In the genomic region with DNA sequence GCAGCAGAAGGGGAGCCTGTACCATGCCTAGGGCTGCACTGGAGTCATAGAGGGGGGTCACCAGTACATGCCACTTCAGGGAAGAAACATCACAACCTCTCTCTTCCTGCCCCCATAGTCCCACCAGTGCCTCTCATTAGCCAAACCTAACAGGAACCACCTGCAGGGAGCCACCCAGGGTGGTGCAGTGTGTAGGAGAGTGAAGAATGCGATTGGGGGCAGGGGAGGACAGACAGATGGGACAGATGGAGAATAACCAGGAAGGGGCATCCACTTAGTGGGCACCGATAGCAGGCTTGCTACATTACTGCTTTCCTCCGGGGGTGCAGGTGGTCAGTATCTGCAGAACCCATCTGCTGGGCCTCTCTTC, we compare ENCODE assay signal across 1 cellular context.
TF ChIP-seq lines count a peak whose summit lies in the region.

No MANE protein-coding gene starts in this region.

TF ChIP-seq in GM23338, 12 proteins besides CTCF, POLR2A, EP300 and RAD21 (continued from another document):
- TF ChIP-seq, protein P1, sequence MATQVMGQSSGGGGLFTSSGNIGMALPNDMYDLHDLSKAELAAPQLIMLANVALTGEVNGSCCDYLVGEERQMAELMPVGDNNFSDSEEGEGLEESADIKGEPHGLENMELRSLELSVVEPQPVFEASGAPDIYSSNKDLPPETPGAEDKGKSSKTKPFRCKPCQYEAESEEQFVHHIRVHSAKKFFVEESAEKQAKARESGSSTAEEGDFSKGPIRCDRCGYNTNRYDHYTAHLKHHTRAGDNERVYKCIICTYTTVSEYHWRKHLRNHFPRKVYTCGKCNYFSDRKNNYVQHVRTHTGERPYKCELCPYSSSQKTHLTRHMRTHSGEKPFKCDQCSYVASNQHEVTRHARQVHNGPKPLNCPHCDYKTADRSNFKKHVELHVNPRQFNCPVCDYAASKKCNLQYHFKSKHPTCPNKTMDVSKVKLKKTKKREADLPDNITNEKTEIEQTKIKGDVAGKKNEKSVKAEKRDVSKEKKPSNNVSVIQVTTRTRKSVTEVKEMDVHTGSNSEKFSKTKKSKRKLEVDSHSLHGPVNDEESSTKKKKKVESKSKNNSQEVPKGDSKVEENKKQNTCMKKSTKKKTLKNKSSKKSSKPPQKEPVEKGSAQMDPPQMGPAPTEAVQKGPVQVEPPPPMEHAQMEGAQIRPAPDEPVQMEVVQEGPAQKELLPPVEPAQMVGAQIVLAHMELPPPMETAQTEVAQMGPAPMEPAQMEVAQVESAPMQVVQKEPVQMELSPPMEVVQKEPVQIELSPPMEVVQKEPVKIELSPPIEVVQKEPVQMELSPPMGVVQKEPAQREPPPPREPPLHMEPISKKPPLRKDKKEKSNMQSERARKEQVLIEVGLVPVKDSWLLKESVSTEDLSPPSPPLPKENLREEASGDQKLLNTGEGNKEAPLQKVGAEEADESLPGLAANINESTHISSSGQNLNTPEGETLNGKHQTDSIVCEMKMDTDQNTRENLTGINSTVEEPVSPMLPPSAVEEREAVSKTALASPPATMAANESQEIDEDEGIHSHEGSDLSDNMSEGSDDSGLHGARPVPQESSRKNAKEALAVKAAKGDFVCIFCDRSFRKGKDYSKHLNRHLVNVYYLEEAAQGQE (IDR thresholded peaks at IDR 0.05; ENCODE audit: unreplicated experiment) = no peak
- TF ChIP-seq CREB1 (CRISPR knock-in tag; IDR thresholded peaks at IDR 0.05; ENCODE audit: low read depth) (no peak), STAT1 (IDR thresholded peaks at IDR 0.05; ENCODE audit: unreplicated experiment) (no peak), POLR2AphosphoS5 (IDR thresholded peaks at IDR 0.05; ENCODE audit: low read depth) (no peak), JUNB (IDR thresholded peaks at IDR 0.05; ENCODE audit: unreplicated experiment) (no peak), ZNF114 (CRISPR knock-in tag; IDR thresholded peaks at IDR 0.05) (no peak), ZNF331 (CRISPR knock-in tag; IDR thresholded peaks at IDR 0.05; ENCODE audit: low read depth) (no peak), EZH2phosphoT487 (IDR thresholded peaks at IDR 0.05; ENCODE audit: unreplicated experiment) (no peak), EZH2 (IDR thresholded peaks at IDR 0.05; ENCODE audit: low read depth, unreplicated experiment) (no peak)
- TF ChIP-seq, protein P2, sequence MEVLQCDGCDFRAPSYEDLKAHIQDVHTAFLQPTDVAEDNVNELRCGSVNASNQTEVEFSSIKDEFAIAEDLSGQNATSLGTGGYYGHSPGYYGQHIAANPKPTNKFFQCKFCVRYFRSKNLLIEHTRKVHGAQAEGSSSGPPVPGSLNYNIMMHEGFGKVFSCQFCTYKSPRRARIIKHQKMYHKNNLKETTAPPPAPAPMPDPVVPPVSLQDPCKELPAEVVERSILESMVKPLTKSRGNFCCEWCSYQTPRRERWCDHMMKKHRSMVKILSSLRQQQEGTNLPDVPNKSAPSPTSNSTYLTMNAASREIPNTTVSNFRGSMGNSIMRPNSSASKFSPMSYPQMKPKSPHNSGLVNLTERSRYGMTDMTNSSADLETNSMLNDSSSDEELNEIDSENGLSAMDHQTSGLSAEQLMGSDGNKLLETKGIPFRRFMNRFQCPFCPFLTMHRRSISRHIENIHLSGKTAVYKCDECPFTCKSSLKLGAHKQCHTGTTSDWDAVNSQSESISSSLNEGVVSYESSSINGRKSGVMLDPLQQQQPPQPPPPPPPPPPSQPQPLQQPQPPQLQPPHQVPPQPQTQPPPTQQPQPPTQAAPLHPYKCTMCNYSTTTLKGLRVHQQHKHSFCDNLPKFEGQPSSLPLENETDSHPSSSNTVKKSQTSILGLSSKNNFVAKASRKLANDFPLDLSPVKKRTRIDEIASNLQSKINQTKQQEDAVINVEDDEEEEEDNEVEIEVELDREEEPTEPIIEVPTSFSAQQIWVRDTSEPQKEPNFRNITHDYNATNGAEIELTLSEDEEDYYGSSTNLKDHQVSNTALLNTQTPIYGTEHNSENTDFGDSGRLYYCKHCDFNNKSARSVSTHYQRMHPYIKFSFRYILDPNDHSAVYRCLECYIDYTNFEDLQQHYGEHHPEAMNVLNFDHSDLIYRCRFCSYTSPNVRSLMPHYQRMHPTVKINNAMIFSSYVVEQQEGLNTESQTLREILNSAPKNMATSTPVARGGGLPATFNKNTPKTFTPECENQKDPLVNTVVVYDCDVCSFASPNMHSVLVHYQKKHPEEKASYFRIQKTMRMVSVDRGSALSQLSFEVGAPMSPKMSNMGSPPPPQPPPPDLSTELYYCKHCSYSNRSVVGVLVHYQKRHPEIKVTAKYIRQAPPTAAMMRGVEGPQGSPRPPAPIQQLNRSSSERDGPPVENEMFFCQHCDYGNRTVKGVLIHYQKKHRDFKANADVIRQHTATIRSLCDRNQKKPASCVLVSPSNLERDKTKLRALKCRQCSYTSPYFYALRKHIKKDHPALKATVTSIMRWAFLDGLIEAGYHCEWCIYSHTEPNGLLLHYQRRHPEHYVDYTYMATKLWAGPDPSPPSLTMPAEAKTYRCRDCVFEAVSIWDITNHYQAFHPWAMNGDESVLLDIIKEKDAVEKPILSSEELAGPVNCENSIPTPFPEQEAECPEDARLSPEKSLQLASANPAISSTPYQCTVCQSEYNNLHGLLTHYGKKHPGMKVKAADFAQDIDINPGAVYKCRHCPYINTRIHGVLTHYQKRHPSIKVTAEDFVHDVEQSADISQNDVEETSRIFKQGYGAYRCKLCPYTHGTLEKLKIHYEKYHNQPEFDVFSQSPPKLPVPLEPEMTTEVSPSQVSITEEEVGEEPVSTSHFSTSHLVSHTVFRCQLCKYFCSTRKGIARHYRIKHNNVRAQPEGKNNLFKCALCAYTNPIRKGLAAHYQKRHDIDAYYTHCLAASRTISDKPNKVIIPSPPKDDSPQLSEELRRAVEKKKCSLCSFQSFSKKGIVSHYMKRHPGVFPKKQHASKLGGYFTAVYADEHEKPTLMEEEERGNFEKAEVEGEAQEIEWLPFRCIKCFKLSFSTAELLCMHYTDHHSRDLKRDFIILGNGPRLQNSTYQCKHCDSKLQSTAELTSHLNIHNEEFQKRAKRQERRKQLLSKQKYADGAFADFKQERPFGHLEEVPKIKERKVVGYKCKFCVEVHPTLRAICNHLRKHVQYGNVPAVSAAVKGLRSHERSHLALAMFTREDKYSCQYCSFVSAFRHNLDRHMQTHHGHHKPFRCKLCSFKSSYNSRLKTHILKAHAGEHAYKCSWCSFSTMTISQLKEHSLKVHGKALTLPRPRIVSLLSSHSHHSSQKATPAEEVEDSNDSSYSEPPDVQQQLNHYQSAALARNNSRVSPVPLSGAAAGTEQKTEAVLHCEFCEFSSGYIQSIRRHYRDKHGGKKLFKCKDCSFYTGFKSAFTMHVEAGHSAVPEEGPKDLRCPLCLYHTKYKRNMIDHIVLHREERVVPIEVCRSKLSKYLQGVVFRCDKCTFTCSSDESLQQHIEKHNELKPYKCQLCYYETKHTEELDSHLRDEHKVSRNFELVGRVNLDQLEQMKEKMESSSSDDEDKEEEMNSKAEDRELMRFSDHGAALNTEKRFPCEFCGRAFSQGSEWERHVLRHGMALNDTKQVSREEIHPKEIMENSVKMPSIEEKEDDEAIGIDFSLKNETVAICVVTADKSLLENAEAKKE (CRISPR knock-in tag; IDR thresholded peaks at IDR 0.05) = no peak
